Comparison of ENCODE assay signal across 15 cellular contexts in the genomic region with DNA sequence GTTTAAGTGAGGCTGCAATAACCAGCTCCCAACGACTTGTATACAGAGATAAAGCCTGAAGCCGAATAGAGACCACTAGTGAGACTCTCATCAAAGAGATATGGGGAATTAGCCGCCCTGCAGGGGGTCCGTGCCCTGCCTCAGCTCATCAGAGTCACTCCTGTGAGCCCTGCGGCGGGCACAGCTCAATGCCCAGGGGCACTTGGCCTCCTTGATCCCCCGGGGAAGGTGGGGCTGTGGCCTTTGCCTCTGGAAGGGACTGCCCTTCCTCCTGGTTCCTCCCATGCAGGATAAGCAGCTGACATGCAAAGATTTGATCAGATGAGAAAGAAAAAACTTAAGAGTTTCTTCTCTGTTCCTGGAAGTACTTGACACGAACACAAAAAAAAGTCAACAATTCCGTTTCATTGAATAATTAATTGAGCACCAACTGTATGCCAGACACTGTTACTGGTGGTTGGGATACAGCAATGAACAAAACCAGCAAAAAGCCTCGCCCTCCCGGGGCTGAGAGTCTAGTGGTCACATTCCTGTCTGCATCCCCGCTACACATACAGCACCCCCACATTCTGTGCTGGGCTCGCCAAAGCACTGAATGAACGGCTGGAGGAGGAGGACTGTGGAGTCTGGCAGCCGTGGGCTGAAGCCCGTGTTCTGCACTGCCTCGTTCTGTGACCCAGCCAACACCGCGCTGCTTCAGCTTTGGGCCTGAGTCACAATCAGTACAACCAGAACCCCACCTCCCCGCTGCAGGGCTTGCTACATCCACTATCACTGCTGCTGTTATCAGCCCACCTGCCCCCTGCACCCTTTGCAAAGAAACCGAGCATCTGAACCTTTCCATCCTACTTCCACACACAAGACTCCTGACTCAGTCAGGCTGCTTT. TPM values are rescaled to one million over a fixed set of nuclear protein-coding genes. Genes with fewer than 3 reads are reported as not detected.
A peak's percentile ranks its signal among the peaks of the same experiment; 100 is the strongest.
DNase-seq lines count a peak whose midpoint lies in the region; ATAC-seq, FAIRE-seq and TF ChIP-seq lines count a peak whose summit lies in the region.
"Had no signal": no experiment of that assay in that cellular context is flagged by ENCODE, and none has a peak within 500 bp of the region (broad histone marks: within the 10 kb centered on the region; RNA-seq: fewer than 3 reads in every experiment).

No MANE protein-coding gene starts in this region.

- H3K27me3 ChIP-seq in endothelial cell of umbilical vein (ENCODE audit: control insufficient read depth in 2 of 2, insufficient read depth in 2 of 2, low read length in 2 of 2), result no peaks in the 10 kb centered on the region
- no peaks in the 10 kb centered on the region for H3K27me3 ChIP-seq in mesendoderm (ENCODE audit: insufficient read depth, low read length, poor library complexity)
- no peaks in the 10 kb centered on the region for H3K27me3 ChIP-seq in subcutaneous abdominal adipose tissue (ENCODE audit: control insufficient read depth in 5 of 5, insufficient read depth in 4 of 5, low read length in 5 of 5)
- H3K27me3 ChIP-seq: suprapubic skin had no signal

- no peak overlapping the region for H2BK5ac ChIP-seq in mesendoderm (ENCODE audit: low read length)

- H3K36me3 ChIP-seq in endothelial cell of umbilical vein (ENCODE audit: control insufficient read depth in 2 of 2, extremely low read depth in 1 of 2, insufficient read depth in 2 of 2, low read length in 2 of 2) (no peaks in the 10 kb centered on the region), mesendoderm (ENCODE audit: control insufficient read depth, insufficient read depth, low read length) (no peaks in the 10 kb centered on the region), subcutaneous abdominal adipose tissue (ENCODE audit: control insufficient read depth in 5 of 5, insufficient read depth in 5 of 5, low read length in 5 of 5) (no peaks in the 10 kb centered on the region)
- H3K36me3 ChIP-seq: suprapubic skin had no signal

- dilution Hi-C loops in endothelial cell of umbilical vein (cut with MboI; ENCODE audit: extremely low pct_ligation_motif_present, low sequenced_read_pairs), result no loop called here

- H4K5ac ChIP-seq in mesendoderm (ENCODE audit: low read length), result no peak overlapping the region

- H3K27ac ChIP-seq in endothelial cell of umbilical vein (ENCODE audit: insufficient read depth, low read depth, low read length) (peak overlapping the region; percentile 17), mesendoderm (ENCODE audit: low read depth, low read length) (no peak overlapping the region), subcutaneous abdominal adipose tissue (ENCODE audit: low read depth, low read length) (peak overlapping the region; percentile 92)
- H3K27ac ChIP-seq: suprapubic skin had no signal

- H4K8ac ChIP-seq in mesendoderm (ENCODE audit: low read depth, low read length), result no peak overlapping the region

- no peak overlapping the region for H2AK5ac ChIP-seq in mesendoderm (ENCODE audit: low read length)

- H3K9me3 ChIP-seq in endothelial cell of umbilical vein (replicated peaks; ENCODE audit: control insufficient read depth, insufficient read depth, low read length) (no peaks in the 10 kb centered on the region), subcutaneous abdominal adipose tissue (ENCODE audit: control insufficient read depth in 5 of 5, low read length in 5 of 5) (no peaks in the 10 kb centered on the region)
- H3K9me3 ChIP-seq: suprapubic skin had no signal

- no peak overlapping the region for H2AFZ ChIP-seq in endothelial cell of umbilical vein (ENCODE audit: low read depth, low read length)

- DNase-seq in OCI-M1 (lab: John Stamatoyannopoulos, UW) (peak; percentile 46), endothelial cell of umbilical vein (ENCODE audit: low read depth, low spot score) (no peak), mesendoderm (no peak), T-helper 9 cell (no peak), NCI-H1694 (lab: John Stamatoyannopoulos, UW) (no peak)
- no peak for DNase-seq in stimulated activated naive CD8-positive, alpha-beta T cell treated with anti-CD3 and anti-CD28 coated beads, Interleukin-15, Interleukin-2, amounts not matched to agents 100 U/mL and 50 U/mL, for 24 hours
- DNase-seq: activated B cell treated with CpG ODN at 0.5 μM for 24 hours; AML-193; NCI-H2029; NCI-H510A; stimulated activated CD4-positive, alpha-beta T cell treated with anti-CD3 and anti-CD28 coated beads, Interleukin-2, amount 100 ng/mL, for 48 hours had no signal

- H2BK15ac ChIP-seq in mesendoderm (replicated peaks; ENCODE audit: low read depth), result no peak overlapping the region

- CTCF ChIA-PET in endothelial cell of umbilical vein (lab: Charles Lee), result interaction anchor here (1.2 to 3.0 kb wide), 5 partner anchors 10 to 44 kb away, joined by 3 to 15 read pairs (median 9); partner anchors contain the start of gene TTC7B

- H3K4me1 ChIP-seq in endothelial cell of umbilical vein (ENCODE audit: control insufficient read depth, extremely low read depth, insufficient read depth, low read length), result peaks cover 52% of the 10 kb centered on the region
- peaks cover 7% of the 10 kb centered on the region for H3K4me1 ChIP-seq in mesendoderm (ENCODE audit: control insufficient read depth, low read depth, low read length)
- H3K4me1 ChIP-seq in subcutaneous abdominal adipose tissue (ENCODE audit: control insufficient read depth in 5 of 5, insufficient read depth in 5 of 5, low read length in 5 of 5), result peaks cover 26 to 82% (median 73%) of the 10 kb centered on the region in 5 donors

- WGBS in mesendoderm (ENCODE audit: extremely low coverage, insufficient coverage, low lambda C conversion rate), result no CpG with 5 or more reads among the region's 21 CpGs

- H3K56ac ChIP-seq in mesendoderm (ENCODE audit: low read length), result peak overlapping the region; percentile 15

- H3K79me1 ChIP-seq in mesendoderm (ENCODE audit: low read length), result peaks cover 16% of the 10 kb centered on the region

- no peak overlapping the region for H3K4me3 ChIP-seq in endothelial cell of umbilical vein (replicated peaks in 1 of 3; ENCODE audit: insufficient read depth in 1 of 3, low read depth in 1 of 3, low read length in 3 of 3)
- H3K4me3 ChIP-seq in mesendoderm (ENCODE audit: low read length), result no peak overlapping the region
- no peak overlapping the region for H3K4me3 ChIP-seq in subcutaneous abdominal adipose tissue (ENCODE audit: low read depth in 1 of 5, low read length in 5 of 5)
- H3K4me3 ChIP-seq: suprapubic skin had no signal

- H3K79me2 ChIP-seq in endothelial cell of umbilical vein (ENCODE audit: control insufficient read depth, insufficient read depth, low read length), result peaks cover 62% of the 10 kb centered on the region
- H3K79me2 ChIP-seq in mesendoderm (ENCODE audit: control insufficient read depth, insufficient read depth, low read length), result no peaks in the 10 kb centered on the region

- H2BK120ac ChIP-seq in mesendoderm (ENCODE audit: low read depth, low read length), result no peak overlapping the region

- BruUV-seq in endothelial cell of umbilical vein (replicated peaks; lab: Mats Ljungman, UMichigan), result no TSS peak

- H3K4me2 ChIP-seq in endothelial cell of umbilical vein (ENCODE audit: insufficient read depth, low read length), result no peak overlapping the region
- H3K4me2 ChIP-seq in mesendoderm (ENCODE audit: low read length), result no peak overlapping the region

- H3K9ac ChIP-seq in endothelial cell of umbilical vein (replicated peaks; ENCODE audit: extremely low read depth, insufficient read depth, low read length), result no peak overlapping the region
- no peak overlapping the region for H3K9ac ChIP-seq in mesendoderm (ENCODE audit: low read length)
- H3K9ac ChIP-seq in subcutaneous abdominal adipose tissue (ENCODE audit: low read length in 5 of 5), result peak overlapping the region in 2 of 5 donors; percentile 28

- H3K4ac ChIP-seq in mesendoderm (ENCODE audit: low read depth, low read length), result no peak overlapping the region

- POLR2A ChIA-PET in endothelial cell of umbilical vein (lab: Charles Lee), result no interaction called here

- FAIRE-seq in endothelial cell of umbilical vein (lab: Jason Lieb, UNC), result peak; percentile 69
- FAIRE-seq: islet of Langerhans had no signal

- no peak for ATAC-seq in stimulated activated naive CD8-positive, alpha-beta T cell treated with anti-CD3 and anti-CD28 coated beads, Interleukin-15, Interleukin-2, amounts not matched to agents 100 U/mL and 50 U/mL, for 24 hours
- ATAC-seq: activated T-helper 17 cell treated with anti-CD3 and anti-CD28 coated beads, Interleukin-2, amount 50 U/mL, for 72 hours had no signal

- no peak for TF ChIP-seq POLR2A in endothelial cell of umbilical vein (IDR thresholded peaks at IDR 0.05; ENCODE audit: low read depth, low read length)

- H3K9me1 ChIP-seq in endothelial cell of umbilical vein (replicated peaks; ENCODE audit: control insufficient read depth, extremely low read depth, insufficient read depth, low read length), result no peaks in the 10 kb centered on the region

- intact Hi-C loops in endothelial cell of umbilical vein (cut with micrococcal nuclease), result loop anchor here (1.0 kb wide), 1 partner anchor 9 kb away; no protein-coding TSS in a partner anchor

- TF ChIP-seq CTCF in endothelial cell of umbilical vein (IDR thresholded peaks at IDR 0.05; ENCODE audit: extremely low read depth in 1 of 2, insufficient read depth in 1 of 2, low read depth in 1 of 2, low read length in 2 of 2), result no peak

- no peak overlapping the region for H3K18ac ChIP-seq in mesendoderm (ENCODE audit: low read length)

- H4K20me1 ChIP-seq in endothelial cell of umbilical vein (replicated peaks; ENCODE audit: control insufficient read depth, extremely low read depth, insufficient read depth, low read length), result no peaks in the 10 kb centered on the region

- H3K23ac ChIP-seq in mesendoderm (ENCODE audit: low read length), result no peak overlapping the region

TF ChIP-seq in endothelial cell of umbilical vein, 7 proteins besides CTCF, POLR2A, EP300 and RAD21 (continues in another document):
- TF ChIP-seq POLR2AphosphoS5 (IDR thresholded peaks at IDR 0.05; ENCODE audit: insufficient read depth, low read depth, low read length) (no peak), MAX (IDR thresholded peaks at IDR 0.05; ENCODE audit: insufficient read depth, insufficient read length) (no peak), FOS (IDR thresholded peaks at IDR 0.05; ENCODE audit: borderline replicate concordance, insufficient read depth, low read length) (no peak)

RNA-seq across cellular contexts. Expression of gene TTC7B, which starts 10.3 kb away (rescaled TPM):
- total RNA-seq in endothelial cell of umbilical vein, result 76.5 and 86.4 TPM in 2 replicates
- 46.8 and 65.5 TPM in 2 replicates for polyA plus RNA-seq in endothelial cell of umbilical vein
- polyA plus RNA-seq in endothelial cell of umbilical vein (2011; cell fraction: cytosol; rRNA removed), result 60.3 and 66.3 TPM in 2 replicates
- 58.0 and 60.5 TPM in 2 replicates for polyA plus RNA-seq in endothelial cell of umbilical vein (2011; cell fraction: nucleus; rRNA removed)
- 48.9 and 51.3 TPM in 2 replicates for polyA plus RNA-seq in endothelial cell of umbilical vein (2012)
- polyA minus RNA-seq in endothelial cell of umbilical vein, result 92.1 and 99.3 TPM in 2 replicates
- 15.5 TPM for polyA minus RNA-seq in endothelial cell of umbilical vein (2011; cell fraction: cytosol; rRNA and poly(A)+ RNA removed)
- polyA minus RNA-seq in endothelial cell of umbilical vein (2011; cell fraction: nucleus; rRNA and poly(A)+ RNA removed), result 113 and 116 TPM in 2 replicates
- 15.6 TPM for polyA plus RNA-seq in mesendoderm (2013, experiment 1 of 2)
- 17.0 TPM for polyA plus RNA-seq in mesendoderm (2013, experiment 2 of 2)
